In the genomic region with DNA sequence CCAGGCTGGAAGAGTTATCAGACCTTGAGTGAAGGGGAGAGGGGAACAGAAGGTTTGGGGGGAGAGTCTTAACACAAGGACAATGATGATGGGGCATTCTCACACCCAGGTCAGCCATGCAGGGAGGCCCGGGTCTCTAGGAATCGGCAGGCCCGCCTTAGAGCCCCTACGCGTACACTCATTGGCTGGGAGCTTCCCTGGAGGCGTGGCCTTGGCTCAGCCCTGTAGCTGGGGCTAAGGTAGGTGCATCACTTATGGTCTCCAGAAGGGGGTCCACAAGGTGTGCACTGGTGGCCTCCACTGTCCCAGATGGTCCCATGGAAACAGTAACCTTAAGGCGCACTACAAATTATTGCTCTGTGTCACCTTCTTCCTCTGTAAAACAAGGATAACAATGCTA, we compare ENCODE assay signal across 26 cellular contexts.
"Had no signal": no experiment of that assay in that cellular context is flagged by ENCODE, and none has a peak within 500 bp of the region (broad histone marks: within the 10 kb centered on the region; RNA-seq: fewer than 3 reads in every experiment).

No MANE protein-coding gene starts in this region.

- H3K27ac Mint-ChIP-seq: activated CD4-positive, alpha-beta memory T cell treated with anti-CD3 and anti-CD28 coated beads for 36 hours; activated CD4-positive, alpha-beta T cell treated with anti-CD3 and anti-CD28 coated beads, Interleukin-2, amount 10 ng/mL, durations not matched to agents 7 days and 5 days; activated T-helper 2 cell treated with anti-CD3 and anti-CD28 coated beads, Interferon-gamma antibody, Interleukin-2, Interleukin-4, amounts not matched to agents 10 μg/mL and 5 μg/mL and 100 μg/mL, durations not matched to agents 14 hours and 24 hours and 36 hours; T-cell had no signal

- H3K27me3 ChIP-seq: ascending aorta, body of pancreas had no signal

- H3K27me3 Mint-ChIP-seq: activated CD4-positive, alpha-beta memory T cell treated with anti-CD3 and anti-CD28 coated beads for 36 hours; activated CD4-positive, alpha-beta T cell treated with anti-CD3 and anti-CD28 coated beads, Interleukin-2, amount 10 ng/mL, durations not matched to agents 7 days and 5 days; T-cell had no signal

- ATAC-seq: body of pancreas, T-cell had no signal

- H3K4me3 ChIP-seq: ascending aorta, body of pancreas, SK-N-MC had no signal

- H3K9me3 Mint-ChIP-seq: activated CD4-positive, alpha-beta T cell treated with anti-CD3 and anti-CD28 coated beads, Interleukin-2, amount 10 ng/mL, durations not matched to agents 7 days and 5 days had no signal

- H3K36me3 ChIP-seq: ascending aorta had no signal

- H3K4me3 Mint-ChIP-seq: activated CD4-positive, alpha-beta memory T cell treated with anti-CD3 and anti-CD28 coated beads for 36 hours; activated CD4-positive, alpha-beta T cell treated with anti-CD3 and anti-CD28 coated beads, Interleukin-2, amount 10 ng/mL, durations not matched to agents 7 days and 5 days; T-cell had no signal

- H3K4me1 Mint-ChIP-seq: activated CD4-positive, alpha-beta T cell treated with anti-CD3 and anti-CD28 coated beads, Interleukin-2, amount 10 ng/mL, durations not matched to agents 7 days and 5 days; T-cell had no signal

- H3K4me1 ChIP-seq: ascending aorta, body of pancreas had no signal

- H3K36me3 Mint-ChIP-seq: activated CD4-positive, alpha-beta memory T cell treated with anti-CD3 and anti-CD28 coated beads for 36 hours; T-cell had no signal

- H3K9me3 ChIP-seq: ascending aorta, body of pancreas had no signal

- H3K27ac ChIP-seq: ascending aorta, body of pancreas, SK-N-MC had no signal

- DNase-seq: activated CD4-positive, alpha-beta memory T cell treated with anti-CD3 and anti-CD28 coated beads for 36 hours; activated CD4-positive, alpha-beta T cell treated with anti-CD3 and anti-CD28 coated beads, Interleukin-2, amount 10 ng/mL, durations not matched to agents 7 days and 5 days; activated CD4-positive, CD25-positive, alpha-beta regulatory T cell; activated CD8-positive, alpha-beta memory T cell treated with anti-CD3 and anti-CD28 coated beads for 24 hours; activated naive CD4-positive, alpha-beta T cell treated with anti-CD3 and anti-CD28 coated beads, Interleukin-2, amount 50 U/mL, for 16 hours; activated T-cell treated with anti-CD3 and anti-CD28 coated beads for 4 hours; activated T-cell treated with anti-CD3 and anti-CD28 coated beads, Interleukin-2, amount 50 U/mL, for 48 hours; amniotic stem cell; body of pancreas; central memory CD4-positive, alpha-beta T cell; NCI-H1048; NCI-H146; NCI-H187 treated with DMSO at 0.1 percent for 48 hours; NCI-H2081 treated with DMSO at 0.1 percent for 48 hours; NCI-H2171; NCI-H2227 treated with DMSO at 0.1 percent for 48 hours; NCI-H446 treated with DMSO at 0.1 percent for 48 hours; NCI-H524 treated with DMSO at 0.1 percent for 48 hours; NCI-H748 treated with DMSO at 0.1 percent for 48 hours; SIG-M5; T-cell; T-helper 2 cell; T1000 had no signal
